ENCODE assay signal across 15 cellular contexts in genomic region chr1:24535778-24536177, GRCh38. TPM values are rescaled to one million over a fixed set of nuclear protein-coding genes. Genes with fewer than 3 reads are reported as not detected.
DNase-seq lines count a peak whose midpoint lies in the region; ATAC-seq and TF ChIP-seq lines count a peak whose summit lies in the region.
"Had no signal": no experiment of that assay in that cellular context is flagged by ENCODE, and none has a peak within 500 bp of the region (broad histone marks: within the 10 kb centered on the region; RNA-seq: fewer than 3 reads in every experiment).

No MANE protein-coding gene starts in this region.

- intact Hi-C loops in activated T-helper 2 cell treated with anti-CD3 and anti-CD28 coated beads, Interferon-gamma antibody, Interleukin-2, Interleukin-4, amounts not matched to agents 10 μg/mL and 5 μg/mL and 100 μg/mL, durations not matched to agents 14 hours and 24 hours and 36 hours (cut with micrococcal nuclease): loop anchor here (1.0 to 10.0 kb wide), 3 partner anchors 33 to 341 kb away; partner anchors contain the start of genes NIPAL3 and RCAN3

- in situ Hi-C loops in GM13977 (cut with MboI; ENCODE audit: low pct_unique_long_range_greater_than_20kb, low sequenced_read_pairs, unreplicated experiment): no loop called here

- DNase-seq in T-helper 1 cell (no peak), GM13977 (ENCODE audit: low spot score) (no peak), RWPE1 (ENCODE audit: low spot score) (no peak)
- no peak for DNase-seq in activated T-helper 2 cell treated with anti-CD3 and anti-CD28 coated beads, Interferon-gamma antibody, Interleukin-2, Interleukin-4, amounts not matched to agents 10 μg/mL and 5 μg/mL and 100 μg/mL, durations not matched to agents 14 hours and 24 hours and 36 hours (ENCODE audit: low spot score)
- no peak for DNase-seq in natural killer cell treated with Interleukin-12 subunit alpha and Interleukin-12 subunit beta and Interleukin-15 and Interleukin-18, amount 100 ng/mL, for 72 hours (ENCODE audit: low spot score)
- DNase-seq: cerebellar nuclear complex, erythroblast, heart left ventricle, KG1, NCI-H1694 had no signal

- no peaks in the 10 kb centered on the region for H3K4me1 ChIP-seq in gastroesophageal sphincter
- H3K4me1 ChIP-seq: testis had no signal

- no peak for TF ChIP-seq EP300 in gastroesophageal sphincter (IDR thresholded peaks at IDR 0.05)

- H3K27me3 ChIP-seq in gastroesophageal sphincter: no peaks in the 10 kb centered on the region
- H3K27me3 ChIP-seq: heart left ventricle, testis had no signal

- H3K27ac Mint-ChIP-seq in T-helper 1 cell treated with Interleukin-12 subunit alpha and Interleukin-12 subunit beta and Interleukin-4 antibody, amounts not matched to agents 30 μg/mL and 1 μg/mL, for 36 hours: peak overlapping the region; percentile 96
- peak overlapping the region; percentile 98 for H3K27ac Mint-ChIP-seq in activated T-helper 2 cell treated with anti-CD3 and anti-CD28 coated beads, Interferon-gamma antibody, Interleukin-2, Interleukin-4, amounts not matched to agents 10 μg/mL and 5 μg/mL and 100 μg/mL, durations not matched to agents 14 hours and 24 hours and 36 hours
- H3K27ac Mint-ChIP-seq in natural killer cell treated with Interleukin-12 subunit alpha and Interleukin-12 subunit beta and Interleukin-15 and Interleukin-18, amount 100 ng/mL, for 72 hours: peak overlapping the region; percentile 83 to 92

- H3K9me3 Mint-ChIP-seq in T-helper 1 cell treated with Interleukin-12 subunit alpha and Interleukin-12 subunit beta and Interleukin-4 antibody, amounts not matched to agents 30 μg/mL and 1 μg/mL, for 36 hours: no peaks in the 10 kb centered on the region
- H3K9me3 Mint-ChIP-seq in activated T-helper 2 cell treated with anti-CD3 and anti-CD28 coated beads, Interferon-gamma antibody, Interleukin-2, Interleukin-4, amounts not matched to agents 10 μg/mL and 5 μg/mL and 100 μg/mL, durations not matched to agents 14 hours and 24 hours and 36 hours: no peaks in the 10 kb centered on the region
- H3K9me3 Mint-ChIP-seq in natural killer cell treated with Interleukin-12 subunit alpha and Interleukin-12 subunit beta and Interleukin-15 and Interleukin-18, amount 100 ng/mL, for 72 hours: no peaks in the 10 kb centered on the region

- CTCF ChIA-PET in RWPE1 (lab: Yijun Ruan, JAX): interaction anchor here (0.9 kb wide), 1 partner anchor 52 kb away, joined by 3 read pairs; no protein-coding TSS in a partner anchor

- peak overlapping the region; percentile 86 for H3K4me3 Mint-ChIP-seq in T-helper 1 cell treated with Interleukin-12 subunit alpha and Interleukin-12 subunit beta and Interleukin-4 antibody, amounts not matched to agents 30 μg/mL and 1 μg/mL, for 36 hours
- H3K4me3 Mint-ChIP-seq in activated T-helper 2 cell treated with anti-CD3 and anti-CD28 coated beads, Interferon-gamma antibody, Interleukin-2, Interleukin-4, amounts not matched to agents 10 μg/mL and 5 μg/mL and 100 μg/mL, durations not matched to agents 14 hours and 24 hours and 36 hours (ENCODE audit: low read depth): peak overlapping the region; percentile 78
- peak overlapping the region; percentile 86 for H3K4me3 Mint-ChIP-seq in natural killer cell treated with Interleukin-12 subunit alpha and Interleukin-12 subunit beta and Interleukin-15 and Interleukin-18, amount 100 ng/mL, for 72 hours

- POLR2A ChIA-PET in RWPE1 (lab: Yijun Ruan, JAX; ENCODE audit: low non-redundant PET): no interaction called here

- H3K36me3 ChIP-seq in KOPT-K1 (ENCODE audit: insufficient read depth, low read length): no peaks in the 10 kb centered on the region
- peaks cover 0 to 46% of the 10 kb centered on the region in 2 donors for H3K36me3 ChIP-seq in gastroesophageal sphincter

- H3K9me3 ChIP-seq in KOPT-K1 (ENCODE audit: insufficient read depth, low read length, poor library complexity, severe bottlenecking) (no peaks in the 10 kb centered on the region), gastroesophageal sphincter (no peaks in the 10 kb centered on the region)
- H3K9me3 ChIP-seq: heart left ventricle, testis had no signal

- ATAC-seq in natural killer cell treated with Interleukin-12 subunit alpha and Interleukin-12 subunit beta and Interleukin-15 and Interleukin-18, amount 100 ng/mL, for 72 hours: no peak
- no peak for ATAC-seq in gastroesophageal sphincter

- no peak for TF ChIP-seq POLR2A in gastroesophageal sphincter (IDR thresholded peaks at IDR 0.05)

- 77% methylated on average over 7 of the region's 8 CpGs; no CpG with 5 or more reads in 1 of the 2 donors for WGBS in gastroesophageal sphincter (ENCODE audit: low coverage in 1 of 2), 2 donors

- no peaks in the 10 kb centered on the region for H3K27me3 Mint-ChIP-seq in T-helper 1 cell treated with Interleukin-12 subunit alpha and Interleukin-12 subunit beta and Interleukin-4 antibody, amounts not matched to agents 30 μg/mL and 1 μg/mL, for 36 hours (ENCODE audit: low read depth)
- no peaks in the 10 kb centered on the region for H3K27me3 Mint-ChIP-seq in activated T-helper 2 cell treated with anti-CD3 and anti-CD28 coated beads, Interferon-gamma antibody, Interleukin-2, Interleukin-4, amounts not matched to agents 10 μg/mL and 5 μg/mL and 100 μg/mL, durations not matched to agents 14 hours and 24 hours and 36 hours (ENCODE audit: low read depth)
- peaks cover 0 to 4% of the 10 kb centered on the region in 2 donors for H3K27me3 Mint-ChIP-seq in natural killer cell treated with Interleukin-12 subunit alpha and Interleukin-12 subunit beta and Interleukin-15 and Interleukin-18, amount 100 ng/mL, for 72 hours

- TF ChIP-seq CTCF in GM13977 (IDR thresholded peaks at IDR 0.05; ENCODE audit: extremely low read depth, insufficient read depth, missing control alignments) (no peak), RWPE1 (conservative IDR thresholded peaks at IDR 0.05; ENCODE audit: low read depth) (no peak), gastroesophageal sphincter (IDR thresholded peaks at IDR 0.05) (no peak)

- H3K36me3 Mint-ChIP-seq in T-helper 1 cell treated with Interleukin-12 subunit alpha and Interleukin-12 subunit beta and Interleukin-4 antibody, amounts not matched to agents 30 μg/mL and 1 μg/mL, for 36 hours (ENCODE audit: low read depth): peaks cover 60% of the 10 kb centered on the region
- H3K36me3 Mint-ChIP-seq in activated T-helper 2 cell treated with anti-CD3 and anti-CD28 coated beads, Interferon-gamma antibody, Interleukin-2, Interleukin-4, amounts not matched to agents 10 μg/mL and 5 μg/mL and 100 μg/mL, durations not matched to agents 14 hours and 24 hours and 36 hours (ENCODE audit: low read depth): peaks cover 63% of the 10 kb centered on the region
- no peaks in the 10 kb centered on the region for H3K36me3 Mint-ChIP-seq in natural killer cell treated with Interleukin-12 subunit alpha and Interleukin-12 subunit beta and Interleukin-15 and Interleukin-18, amount 100 ng/mL, for 72 hours

- H3K27ac ChIP-seq in KOPT-K1 (ENCODE audit: low read depth, low read length, poor library complexity, severe bottlenecking) (peak overlapping the region; percentile 88), RWPE1 (no peak overlapping the region), gastroesophageal sphincter (no peak overlapping the region)
- H3K27ac ChIP-seq: 22Rv1, testis had no signal

- no peak overlapping the region for H3K4me3 ChIP-seq in gastroesophageal sphincter
- H3K4me3 ChIP-seq: testis had no signal

- H3K4me1 Mint-ChIP-seq in T-helper 1 cell treated with Interleukin-12 subunit alpha and Interleukin-12 subunit beta and Interleukin-4 antibody, amounts not matched to agents 30 μg/mL and 1 μg/mL, for 36 hours (ENCODE audit: low read depth): peaks cover 48% of the 10 kb centered on the region
- peaks cover 57% of the 10 kb centered on the region for H3K4me1 Mint-ChIP-seq in activated T-helper 2 cell treated with anti-CD3 and anti-CD28 coated beads, Interferon-gamma antibody, Interleukin-2, Interleukin-4, amounts not matched to agents 10 μg/mL and 5 μg/mL and 100 μg/mL, durations not matched to agents 14 hours and 24 hours and 36 hours (ENCODE audit: low read depth)
- H3K4me1 Mint-ChIP-seq in natural killer cell treated with Interleukin-12 subunit alpha and Interleukin-12 subunit beta and Interleukin-15 and Interleukin-18, amount 100 ng/mL, for 72 hours (ENCODE audit: low read depth in 2 of 2): peaks cover 20 to 39% of the 10 kb centered on the region in 2 donors

RNA-seq across cellular contexts. Expression of gene NCMAP, which starts 20.1 kb away (rescaled TPM):
- not detected in 2 replicates for total RNA-seq in activated T-helper 2 cell treated with anti-CD3 and anti-CD28 coated beads, Interferon-gamma antibody, Interleukin-2, Interleukin-4, amounts not matched to agents 10 μg/mL and 5 μg/mL and 100 μg/mL, durations not matched to agents 14 hours and 24 hours and 36 hours
- not detected for total RNA-seq in natural killer cell treated with Interleukin-12 subunit alpha and Interleukin-12 subunit beta and Interleukin-15 and Interleukin-18, amount 100 ng/mL, for 72 hours
- 1 to 10 TPM in 1 of 4 donors, under 1 TPM in 2, not detected in 1; 0.16 to 1.9 (median 0.27) TPM for total RNA-seq in gastroesophageal sphincter

RNA-seq across cellular contexts. Expression of gene RCAN3, which starts 33.1 kb away (rescaled TPM):
- 31.9 and 33.8 TPM in 2 replicates for total RNA-seq in activated T-helper 2 cell treated with anti-CD3 and anti-CD28 coated beads, Interferon-gamma antibody, Interleukin-2, Interleukin-4, amounts not matched to agents 10 μg/mL and 5 μg/mL and 100 μg/mL, durations not matched to agents 14 hours and 24 hours and 36 hours
- 1 to 10 TPM; 1.9 to 2.7 TPM for total RNA-seq in natural killer cell treated with Interleukin-12 subunit alpha and Interleukin-12 subunit beta and Interleukin-15 and Interleukin-18, amount 100 ng/mL, for 72 hours
- total RNA-seq in gastroesophageal sphincter: 10 to 100 TPM in 3 of 4 donors, 1 to 10 TPM in 1; 9.0 to 12.7 (median 11.5) TPM
